1 cellular context compared by ENCODE assay signal in the genomic region with DNA sequence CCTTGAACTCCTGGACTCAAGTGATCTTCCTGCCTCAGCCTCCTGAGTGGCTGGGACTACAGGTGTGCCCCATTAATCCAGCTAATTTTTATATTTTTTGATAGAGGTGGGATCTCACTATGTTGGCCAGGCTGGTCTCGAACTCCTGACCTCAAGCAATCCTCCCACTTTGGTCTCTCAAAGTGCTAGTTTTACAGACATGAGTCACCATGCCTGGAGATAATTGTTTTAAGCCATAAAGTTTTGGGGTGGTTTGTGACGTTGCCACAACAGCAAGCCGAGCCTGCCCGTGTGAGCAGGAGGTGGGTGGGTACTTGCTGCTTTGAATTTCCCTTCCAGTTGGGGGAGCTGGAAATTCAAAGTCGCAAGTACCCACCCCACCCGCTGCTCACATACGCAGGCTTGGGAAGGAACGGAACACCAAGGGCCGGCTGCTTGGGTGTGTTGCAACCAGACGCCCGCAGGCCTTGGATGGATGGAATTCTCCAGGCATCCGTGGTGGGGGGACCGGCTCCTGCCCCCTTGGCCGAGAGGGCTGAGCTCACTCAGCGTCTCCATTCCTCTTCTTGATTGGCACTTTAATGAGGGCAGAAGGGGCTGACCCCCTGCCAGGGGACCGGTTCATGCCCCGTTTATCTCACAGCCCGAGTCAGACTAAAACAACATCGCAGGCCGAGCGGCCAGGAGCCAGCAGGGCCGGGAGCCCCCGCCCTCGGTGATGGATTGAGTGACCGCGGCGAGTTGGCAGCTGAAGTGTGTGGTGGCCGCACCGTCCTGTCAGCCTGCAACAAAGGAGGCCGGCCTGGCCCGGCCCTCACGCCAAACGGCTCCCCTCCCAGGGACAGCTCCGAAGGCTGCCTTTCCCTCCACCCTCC.
TF ChIP-seq lines count a peak whose summit lies in the region.

No MANE protein-coding gene starts in this region.

TF ChIP-seq in A549, 52 proteins besides CTCF, POLR2A, EP300 and RAD21 (continued from another document):
- TF ChIP-seq, protein P1, sequence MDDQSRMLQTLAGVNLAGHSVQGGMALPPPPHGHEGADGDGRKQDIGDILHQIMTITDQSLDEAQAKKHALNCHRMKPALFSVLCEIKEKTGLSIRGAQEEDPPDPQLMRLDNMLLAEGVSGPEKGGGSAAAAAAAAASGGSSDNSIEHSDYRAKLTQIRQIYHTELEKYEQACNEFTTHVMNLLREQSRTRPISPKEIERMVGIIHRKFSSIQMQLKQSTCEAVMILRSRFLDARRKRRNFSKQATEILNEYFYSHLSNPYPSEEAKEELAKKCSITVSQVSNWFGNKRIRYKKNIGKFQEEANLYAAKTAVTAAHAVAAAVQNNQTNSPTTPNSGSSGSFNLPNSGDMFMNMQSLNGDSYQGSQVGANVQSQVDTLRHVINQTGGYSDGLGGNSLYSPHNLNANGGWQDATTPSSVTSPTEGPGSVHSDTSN (IDR thresholded peaks at IDR 0.05) = no peak
- TF ChIP-seq GATA3 (IDR thresholded peaks at IDR 0.05; ENCODE audit: borderline replicate concordance) (peak; percentile 74; the same call in 1 of the 2 replicates), FOSB (CRISPR knock-in tag; IDR thresholded peaks at IDR 0.05) (no peak), HOXA7 (CRISPR knock-in tag; IDR thresholded peaks at IDR 0.05) (no peak), CEBPB (IDR thresholded peaks at IDR 0.05) (peak; percentile 21 to 89; a peak in 2 of 4 replicates), SMC3 (IDR thresholded peaks at IDR 0.05) (no peak), ZNF302 (CRISPR knock-in tag; IDR thresholded peaks at IDR 0.05) (no peak), HOXB5 (CRISPR knock-in tag; IDR thresholded peaks at IDR 0.05) (no peak), NFE2L2 (conservative IDR thresholded peaks at IDR 0.05; ENCODE audit: low read length) (no peak), CBX2 (IDR thresholded peaks at IDR 0.05; ENCODE audit: borderline replicate concordance, low read depth) (no peak), FOSL2 (IDR thresholded peaks at IDR 0.05) (0 out of 2 replicates have a peak, but pooled peaks have one; percentile 4), FOSL2 (CRISPR knock-in tag; IDR thresholded peaks at IDR 0.05) (peak; percentile 59)
- TF ChIP-seq, protein P2, sequence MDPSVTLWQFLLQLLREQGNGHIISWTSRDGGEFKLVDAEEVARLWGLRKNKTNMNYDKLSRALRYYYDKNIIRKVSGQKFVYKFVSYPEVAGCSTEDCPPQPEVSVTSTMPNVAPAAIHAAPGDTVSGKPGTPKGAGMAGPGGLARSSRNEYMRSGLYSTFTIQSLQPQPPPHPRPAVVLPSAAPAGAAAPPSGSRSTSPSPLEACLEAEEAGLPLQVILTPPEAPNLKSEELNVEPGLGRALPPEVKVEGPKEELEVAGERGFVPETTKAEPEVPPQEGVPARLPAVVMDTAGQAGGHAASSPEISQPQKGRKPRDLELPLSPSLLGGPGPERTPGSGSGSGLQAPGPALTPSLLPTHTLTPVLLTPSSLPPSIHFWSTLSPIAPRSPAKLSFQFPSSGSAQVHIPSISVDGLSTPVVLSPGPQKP (IDR thresholded peaks at IDR 0.05; ENCODE audit: low read depth, low read length) = no peak
